Comparison of ENCODE assay signal across 9 cellular contexts in genomic region chrX:1521459-1521956, GRCh38. TPM values are rescaled to one million over a fixed set of nuclear protein-coding genes. Genes with fewer than 3 reads are reported as not detected.
A peak's percentile ranks its signal among the peaks of the same experiment; 100 is the strongest.
DNase-seq lines count a peak whose midpoint lies in the region; ATAC-seq and TF ChIP-seq lines count a peak whose summit lies in the region.
"Had no signal": no experiment of that assay in that cellular context is flagged by ENCODE, and none has a peak within 500 bp of the region (broad histone marks: within the 10 kb centered on the region; RNA-seq: fewer than 3 reads in every experiment).

No MANE protein-coding gene starts in this region.

- H3K27me3 ChIP-seq in left ventricle myocardium inferior (ENCODE audit: low read depth): no peaks in the 10 kb centered on the region

- H3K4me1 ChIP-seq in left ventricle myocardium inferior: no peaks in the 10 kb centered on the region

- H3K4me1 Mint-ChIP-seq in T-helper 17 cell: peaks cover 40% of the 10 kb centered on the region
- peaks cover 46 to 57% of the 10 kb centered on the region in 2 donors for H3K4me1 Mint-ChIP-seq in effector memory CD8-positive, alpha-beta T cell (ENCODE audit: low read depth in 2 of 2)

- H3K9me3 Mint-ChIP-seq in effector memory CD8-positive, alpha-beta T cell: peaks cover 0 to 5% of the 10 kb centered on the region in 2 donors

- H3K4me3 ChIP-seq in left ventricle myocardium inferior: no peak overlapping the region
- no peak overlapping the region for H3K4me3 ChIP-seq in foreskin fibroblast (ENCODE audit: low read depth in 1 of 2, low read length in 2 of 2)
- H3K4me3 ChIP-seq: lung had no signal

- no peak for DNase-seq in left cardiac atrium
- no peak for DNase-seq in left ventricle myocardium inferior
- peak in 2 of 3 donors; percentile 44 to 54 for DNase-seq in T-helper 17 cell
- DNase-seq in effector memory CD8-positive, alpha-beta T cell: peak; percentile 68 to 76 (median 68)
- DNase-seq in nucleus accumbens (lab: John Stamatoyannopoulos, UW): no peak
- no peak for DNase-seq in AML-193 (lab: John Stamatoyannopoulos, UW)
- no peak for DNase-seq in foreskin fibroblast

- intact Hi-C loops in left cardiac atrium (cut with DNase I) (no loop called here), left ventricle myocardium inferior (cut with micrococcal nuclease) (no loop called here)

- H3K27ac Mint-ChIP-seq in T-helper 17 cell: peak overlapping the region; percentile 96
- H3K27ac Mint-ChIP-seq in effector memory CD8-positive, alpha-beta T cell: peak overlapping the region; percentile 90 to 92

- H3K9me3 ChIP-seq in left ventricle myocardium inferior (replicated peaks): peaks cover 11% of the 10 kb centered on the region
- H3K9me3 ChIP-seq in T-helper 17 cell (ENCODE audit: control insufficient read depth, low read length, poor library complexity, severe bottlenecking): no peaks in the 10 kb centered on the region

- ATAC-seq in left cardiac atrium (peak; percentile 22 to 34), HG03095 (IDR thresholded peaks at IDR 0.05; ENCODE audit: unreplicated experiment) (peak; percentile 84), T-helper 17 cell (peak; percentile 91)
- ATAC-seq in effector memory CD8-positive, alpha-beta T cell (replicated peaks): peak; percentile 92

- no peaks in the 10 kb centered on the region for H3K36me3 ChIP-seq in left ventricle myocardium inferior

- no peak overlapping the region for H3K27ac ChIP-seq in left ventricle myocardium inferior (replicated peaks)

- H3K4me3 Mint-ChIP-seq in T-helper 17 cell: peak overlapping the region; percentile 69
- H3K4me3 Mint-ChIP-seq in effector memory CD8-positive, alpha-beta T cell: peak overlapping the region; percentile 75 to 76

- H3K27me3 Mint-ChIP-seq in T-helper 17 cell: no peaks in the 10 kb centered on the region
- H3K27me3 Mint-ChIP-seq in effector memory CD8-positive, alpha-beta T cell: no peaks in the 10 kb centered on the region

- H3K36me3 Mint-ChIP-seq in T-helper 17 cell (ENCODE audit: low read depth): peaks cover 10% of the 10 kb centered on the region
- H3K36me3 Mint-ChIP-seq in effector memory CD8-positive, alpha-beta T cell (ENCODE audit: insufficient read depth): peaks cover 50% of the 10 kb centered on the region

- TF ChIP-seq CTCF in left ventricle myocardium inferior (IDR thresholded peaks at IDR 0.05; ENCODE audit: borderline replicate concordance): no peak
- no peak for TF ChIP-seq CTCF in foreskin fibroblast (IDR thresholded peaks at IDR 0.05; ENCODE audit: low read depth, low read length)

RNA-seq across cellular contexts. Expression of gene P2RY8, which starts 15.5 kb away (rescaled TPM):
- 1 to 10 TPM; 1.8 to 3.0 TPM for total RNA-seq in left cardiac atrium
- 1.9 TPM for total RNA-seq in left ventricle myocardium inferior
- 100 to 1,000 TPM; 131 to 141 TPM for total RNA-seq in T-helper 17 cell

Comparison
In these comparisons a context has a peak if more than half of its experiments do, and no peak if none do; other contexts are left out.
1. ATAC-seq: peak in every context shown above with its lines; median percentile 92 in effector memory CD8-positive, alpha-beta T cell; 91 in T-helper 17 cell; 84 in HG03095; 28 in left cardiac atrium.
2. DNase-seq: peak in T-helper 17 cell (2 of 3) and effector memory CD8-positive, alpha-beta T cell (3 of 3); none in left cardiac atrium (single experiment), left ventricle myocardium inferior (single experiment), nucleus accumbens (0 of 56), AML-193 (0 of 2) and foreskin fibroblast (0 of 2).
3. RNA of gene P2RY8, which starts 15.5 kb away (total RNA-seq): 131 to 141 TPM in T-helper 17 cell; 1.8 to 3.0 TPM in left cardiac atrium and 1.9 TPM in left ventricle myocardium inferior (single experiment); every median in the first group is over 10 times any median in the second.